Comparison of ENCODE assay signal across 23 cellular contexts in the genomic region with DNA sequence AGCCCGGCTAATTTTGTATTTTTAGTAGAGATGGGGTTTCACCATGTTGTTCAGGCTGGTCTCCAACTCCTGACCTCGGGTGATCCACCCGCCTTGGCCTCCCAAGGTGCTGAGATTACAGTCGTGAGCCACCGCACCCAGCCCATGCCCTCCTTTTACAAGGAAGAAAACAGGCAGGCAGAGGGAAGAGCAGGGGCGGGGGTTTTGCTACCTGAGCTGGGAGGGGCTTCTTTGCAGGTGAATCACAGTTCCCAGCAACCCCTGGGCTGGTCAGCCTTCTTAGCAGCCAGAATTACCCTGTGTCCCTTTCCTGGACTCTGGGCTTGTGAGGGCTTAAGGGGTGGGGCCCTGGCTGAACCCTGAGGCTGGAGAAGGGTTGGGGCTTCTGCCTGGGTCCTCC. TPM values are rescaled to one million over a fixed set of nuclear protein-coding genes. Genes with fewer than 3 reads are reported as not detected.
"Had no signal": no experiment of that assay in that cellular context is flagged by ENCODE, and none has a peak within 500 bp of the region (broad histone marks: within the 10 kb centered on the region; RNA-seq: fewer than 3 reads in every experiment).

No MANE protein-coding gene starts in this region.

- H3K4me3 ChIP-seq: ascending aorta, dorsolateral prefrontal cortex, heart left ventricle, lung, sigmoid colon, smooth muscle cell, thoracic aorta had no signal

- H3K9me3 ChIP-seq: ascending aorta, heart left ventricle, sigmoid colon, thoracic aorta had no signal

- H3K27me3 ChIP-seq: ascending aorta, brain microvascular endothelial cell, dorsolateral prefrontal cortex, heart left ventricle, sigmoid colon had no signal

- H3K4me1 ChIP-seq: ascending aorta, heart left ventricle had no signal

- ATAC-seq: effector memory CD8-positive, alpha-beta T cell; heart left ventricle; naive thymus-derived CD8-positive, alpha-beta T cell; stimulated activated naive B cell treated with anti-CD40 and anti-IgM and Interleukin-4, amounts not matched to agents 10 μg/mL and 1 μg/mL and 100 μg/mL, for 72 hours had no signal

- FAIRE-seq: colon, keratinocyte, TTC549 had no signal

- H3K27ac ChIP-seq: ascending aorta, brain microvascular endothelial cell, heart left ventricle, sigmoid colon, thoracic aorta, WERI-Rb-1 had no signal

- DNase-seq: activated CD4-positive, alpha-beta T cell treated with anti-CD3 and anti-CD28 coated beads for 1 hour; activated CD4-positive, alpha-beta T cell treated with anti-CD3 and anti-CD28 coated beads, Interleukin-2, amount 50 U/mL, for 4 hours; activated gamma-delta T cell; brain microvascular endothelial cell; central memory CD4-positive, alpha-beta T cell; dorsolateral prefrontal cortex; effector memory CD8-positive, alpha-beta T cell; heart left ventricle; retina; sigmoid colon; stimulated activated CD4-positive, alpha-beta T cell treated with anti-CD3 and anti-CD28 coated beads, Interleukin-15, amount 100 ng/mL, for 24 hours; stimulated activated naive B cell treated with anti-CD40 and anti-IgM and Interleukin-4, amounts not matched to agents 10 μg/mL and 1 μg/mL and 100 μg/mL, for 72 hours; T-helper 1 cell; WERI-Rb-1 had no signal

- H3K4me2 ChIP-seq: smooth muscle cell had no signal

RNA-seq across cellular contexts. Expression of a gene that starts 58.8 kb away (rescaled TPM):
- polyA plus RNA-seq: naive thymus-derived CD8-positive, alpha-beta T cell had no signal

RNA-seq across cellular contexts. Expression of a gene that starts 59.4 kb away (rescaled TPM):
- total RNA-seq: osteoblast had no signal
